Comparison of ENCODE assay signal across 19 cellular contexts in genomic region chr4:168608771-168609170, GRCh38.
"Had no signal": no experiment of that assay in that cellular context is flagged by ENCODE, and none has a peak within 500 bp of the region (broad histone marks: within the 10 kb centered on the region; RNA-seq: fewer than 3 reads in every experiment).

No MANE protein-coding gene starts in this region.

- H3K36me3 ChIP-seq: esophagus muscularis mucosa, gastroesophageal sphincter, pancreas, tibial artery, upper lobe of right lung, vagina had no signal

- H3K4me3 Mint-ChIP-seq: naive thymus-derived CD4-positive, alpha-beta T cell; stimulated activated effector memory CD8-positive, alpha-beta T cell treated with anti-CD3 and anti-CD28 coated beads, Interleukin-12 subunit alpha, Interleukin-12 subunit beta, amount 100 ng/mL, for 72 hours; stimulated activated naive CD8-positive, alpha-beta T cell treated with anti-CD3 and anti-CD28 coated beads, Interleukin-15, Interleukin-2, amounts not matched to agents 100 ng/mL and 50 ng/mL, for 24 hours had no signal

- H3K27ac Mint-ChIP-seq: naive thymus-derived CD4-positive, alpha-beta T cell; progenitor cell of endocrine pancreas; stimulated activated effector memory CD8-positive, alpha-beta T cell treated with anti-CD3 and anti-CD28 coated beads, Interleukin-12 subunit alpha, Interleukin-12 subunit beta, amount 100 ng/mL, for 72 hours; stimulated activated naive CD8-positive, alpha-beta T cell treated with anti-CD3 and anti-CD28 coated beads, Interleukin-15, Interleukin-2, amounts not matched to agents 100 ng/mL and 50 ng/mL, for 24 hours had no signal

- H3K4me1 ChIP-seq: pancreas had no signal

- H3K9me3 ChIP-seq: esophagus muscularis mucosa, gastroesophageal sphincter, pancreas, tibial artery, upper lobe of right lung, vagina had no signal

- H3K4me2 ChIP-seq: hepatocyte had no signal

- H3K27ac ChIP-seq: epithelial cell of prostate, esophagus muscularis mucosa, gastroesophageal sphincter, hepatocyte, pancreas, tibial artery, upper lobe of right lung, vagina had no signal

- ATAC-seq: gastroesophageal sphincter; left colon; naive thymus-derived CD4-positive, alpha-beta T cell; pancreas; right cardiac atrium; upper lobe of right lung had no signal

- H3K27me3 ChIP-seq: esophagus muscularis mucosa, gastroesophageal sphincter, hepatocyte, pancreas, tibial artery, upper lobe of right lung, vagina had no signal

- DNase-seq: cortex of kidney; effector memory CD4-positive, alpha-beta T cell; left colon; naive thymus-derived CD4-positive, alpha-beta T cell; pancreas; right cardiac atrium; small intestine; stimulated activated CD4-positive, alpha-beta T cell treated with anti-CD3 and anti-CD28 coated beads, Interleukin-4, amount 100 ng/mL, for 1 hour; stimulated activated CD8-positive, alpha-beta memory T cell treated with anti-CD3 and anti-CD28 coated beads, Interleukin-4, amount 100 ng/mL, for 48 hours; tibial artery; upper lobe of right lung had no signal

- H2AFZ ChIP-seq: hepatocyte had no signal

- H3K36me3 Mint-ChIP-seq: naive thymus-derived CD4-positive, alpha-beta T cell; stimulated activated effector memory CD8-positive, alpha-beta T cell treated with anti-CD3 and anti-CD28 coated beads, Interleukin-12 subunit alpha, Interleukin-12 subunit beta, amount 100 ng/mL, for 72 hours had no signal

- H3K4me1 Mint-ChIP-seq: stimulated activated effector memory CD8-positive, alpha-beta T cell treated with anti-CD3 and anti-CD28 coated beads, Interleukin-12 subunit alpha, Interleukin-12 subunit beta, amount 100 ng/mL, for 72 hours had no signal

- H3K4me3 ChIP-seq: esophagus muscularis mucosa, gastroesophageal sphincter, hepatocyte, pancreas, tibial artery, upper lobe of right lung, vagina had no signal

- H3K9me3 Mint-ChIP-seq: naive thymus-derived CD4-positive, alpha-beta T cell; stimulated activated effector memory CD8-positive, alpha-beta T cell treated with anti-CD3 and anti-CD28 coated beads, Interleukin-12 subunit alpha, Interleukin-12 subunit beta, amount 100 ng/mL, for 72 hours; stimulated activated naive CD8-positive, alpha-beta T cell treated with anti-CD3 and anti-CD28 coated beads, Interleukin-15, Interleukin-2, amounts not matched to agents 100 ng/mL and 50 ng/mL, for 24 hours had no signal

- H3K79me2 ChIP-seq: hepatocyte had no signal
